In the genomic region with DNA sequence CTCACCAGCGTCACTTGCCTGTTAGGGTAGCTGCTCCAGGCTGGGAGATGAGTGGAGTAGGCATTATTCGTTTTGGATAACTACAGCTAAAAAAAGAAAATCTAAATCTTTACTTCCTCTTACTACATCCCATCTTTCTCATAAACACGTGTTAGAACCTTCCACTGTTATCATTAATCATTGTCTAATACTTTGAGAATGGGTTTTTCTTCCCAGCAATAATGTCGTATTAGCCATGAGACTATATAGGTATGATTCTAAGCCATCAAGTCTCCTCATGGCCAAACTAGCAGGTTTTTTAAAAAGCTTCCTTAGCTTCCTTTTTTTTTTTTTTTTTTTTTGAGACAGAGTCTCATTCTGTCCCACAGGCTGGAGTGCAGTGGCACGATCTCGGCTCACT, we compare ENCODE assay signal across 16 cellular contexts.
"Had no signal": no experiment of that assay in that cellular context is flagged by ENCODE, and none has a peak within 500 bp of the region (broad histone marks: within the 10 kb centered on the region; RNA-seq: fewer than 3 reads in every experiment).

No MANE protein-coding gene starts in this region.

- H3K27me3 ChIP-seq: heart left ventricle had no signal

- DNase-seq: activated CD4-positive, alpha-beta T cell treated with anti-CD3 and anti-CD28 coated beads, Interleukin-2, amount 50 U/mL, for 48 hours; activated CD4-positive, CD25-positive, alpha-beta regulatory T cell treated with anti-CD3 and anti-CD28 coated beads, Interleukin-2, amount 50 U/mL, for 72 hours; activated effector memory CD4-positive, alpha-beta T cell treated with anti-CD3 and anti-CD28 coated beads, Interleukin-2, amount 50 U/mL, for 16 hours; activated T-cell treated with anti-CD3 and anti-CD28 coated beads, Interleukin-2, amount 50 U/mL, for 4 hours; amygdala; foreskin melanocyte; heart left ventricle; mammary epithelial cell; mucosa of descending colon; naive thymus-derived CD8-positive, alpha-beta T cell; right cardiac atrium had no signal

- ATAC-seq: activated naive CD4-positive, alpha-beta T cell treated with anti-CD3 and anti-CD28 coated beads, Interleukin-2, amount 50 U/mL, for 72 hours; activated T-cell treated with anti-CD3 and anti-CD28 coated beads, Interleukin-2, amount 50 U/mL, for 4 hours; heart left ventricle; left lobe of liver; mucosa of descending colon; naive thymus-derived CD8-positive, alpha-beta T cell; right cardiac atrium; stimulated activated memory B cell treated with anti-CD40 and anti-IgM and Interleukin-4, amounts not matched to agents 10 μg/mL and 1 μg/mL and 100 μg/mL, for 72 hours had no signal

- H3K36me3 ChIP-seq: heart left ventricle, neutrophil had no signal

- H3K4me3 ChIP-seq: heart left ventricle, mucosa of descending colon, smooth muscle cell had no signal

- H3K9me3 ChIP-seq: heart left ventricle, mucosa of descending colon, neutrophil had no signal

- H3K27ac ChIP-seq: heart left ventricle, neutrophil had no signal
